Comparison of ENCODE assay signal across 8 cellular contexts in the genomic region with DNA sequence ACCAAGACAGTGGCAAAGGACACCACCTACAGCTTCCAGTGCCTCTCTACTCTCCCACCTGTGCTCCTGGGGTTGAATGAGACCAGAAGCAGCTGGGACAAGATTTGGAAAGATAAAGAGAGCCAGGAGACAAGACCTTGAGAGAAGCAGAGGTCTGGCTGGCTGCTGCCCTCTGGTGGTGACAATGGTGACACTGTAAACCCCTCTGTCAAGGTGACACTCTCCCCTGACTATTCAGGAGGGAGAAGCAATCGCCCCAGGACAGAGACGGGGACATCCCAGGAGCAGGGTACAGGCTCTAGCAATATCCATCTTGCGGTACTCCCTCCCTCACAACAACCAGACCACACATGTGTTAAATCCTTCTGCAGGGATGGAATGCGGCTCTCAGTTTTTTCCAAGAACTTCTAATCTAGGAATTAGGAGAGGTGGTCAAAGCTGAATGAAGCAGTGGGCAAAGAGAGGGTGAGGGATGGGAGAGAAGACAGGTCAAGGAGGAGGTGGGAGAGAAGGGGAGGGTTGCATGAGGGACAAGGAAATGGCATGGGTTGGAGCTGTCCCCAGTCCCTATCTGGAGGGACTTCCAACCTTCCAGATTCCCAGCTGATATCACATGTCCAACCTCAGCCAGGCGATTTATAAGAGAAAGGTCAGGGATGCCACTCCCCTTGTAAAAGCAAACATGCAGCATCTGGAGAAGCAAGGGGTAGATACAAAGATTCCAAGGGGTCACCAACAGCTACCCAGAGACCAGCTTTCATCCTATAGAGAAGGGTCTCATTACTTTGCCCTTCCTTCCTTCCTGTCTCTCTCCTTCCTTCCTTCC. TPM values are rescaled to one million over a fixed set of nuclear protein-coding genes. Genes with fewer than 3 reads are reported as not detected.
DNase-seq lines count a peak whose midpoint lies in the region; ATAC-seq and TF ChIP-seq lines count a peak whose summit lies in the region.

No MANE protein-coding gene starts in this region.

- 36 to 39% methylated on average over 5 of the region's 5 CpGs for WGBS in testis, 2 donors

- H3K27me3 ChIP-seq in neutrophil = peaks cover 45% of the 10 kb centered on the region
- no peaks in the 10 kb centered on the region for H3K27me3 ChIP-seq in testis

- H3K27ac ChIP-seq in neutrophil (peak overlapping the region; percentile 66), testis (no peak overlapping the region)

- peaks cover 72 to 80% of the 10 kb centered on the region in 2 experiments for H3K4me1 ChIP-seq in neutrophil (ENCODE audit: control insufficient read depth in 1 of 2, insufficient read depth in 1 of 2, low read depth in 1 of 2, low read length in 1 of 2)
- peaks cover 10% of the 10 kb centered on the region for H3K4me1 ChIP-seq in testis

- peaks cover 52% of the 10 kb centered on the region for H3K36me3 ChIP-seq in neutrophil
- no peaks in the 10 kb centered on the region for H3K36me3 ChIP-seq in testis (ENCODE audit: low read depth, missing control alignments)

- TF ChIP-seq EP300 in Ishikawa (IDR thresholded peaks at IDR 0.05; ENCODE audit: borderline replicate concordance) = no peak

- TF ChIP-seq POLR2A in testis (IDR thresholded peaks at IDR 0.05) = no peak

- intact Hi-C loops in testis (cut with DNase I; ENCODE audit: low total_unique reads) = no loop called here

- TF ChIP-seq CTCF in neutrophil (IDR thresholded peaks at IDR 0.05) (peak; percentile 81), testis (IDR thresholded peaks at IDR 0.05) (peak; percentile 53 to 71 (median 57))

- H3K4me3 ChIP-seq in neutrophil (ENCODE audit: low read depth in 1 of 2, low read length in 1 of 2) (peak overlapping the region; percentile 27 to 94), testis (no peak overlapping the region)

- peak; percentile 84 for DNase-seq in DMS 273 (lab: John Stamatoyannopoulos, UW; ENCODE audit: unreplicated experiment)
- DNase-seq in RPMI7951 (ENCODE audit: low read depth) = peak; percentile 55
- DNase-seq in activated T-helper 1 cell treated with Interleukin-2 at 50 U/mL for 16 hours (ENCODE audit: low read depth) = peak; percentile 60
- peak; percentile 68 for DNase-seq in fibroblast of peridontal ligament (ENCODE audit: extremely low read depth)
- DNase-seq in testis = peak; percentile 74

- ATAC-seq in GM19324 (IDR thresholded peaks at IDR 0.05; ENCODE audit: low FRiP score, unreplicated experiment) = no peak

- H3K9me3 ChIP-seq in neutrophil (no peaks in the 10 kb centered on the region), testis (no peaks in the 10 kb centered on the region)

- peak; percentile 82 for TF ChIP-seq RAD21 in Ishikawa (IDR thresholded peaks at IDR 0.05; ENCODE audit: low read depth)

TF ChIP-seq in Ishikawa, 13 proteins besides CTCF, POLR2A, EP300 and RAD21:
- TF ChIP-seq NFIC (IDR thresholded peaks at IDR 0.05) (no peak), TEAD4 (IDR thresholded peaks at IDR 0.05) (no peak), EGR1 (IDR thresholded peaks at IDR 0.05) (no peak), MAX (IDR thresholded peaks at IDR 0.05) (no peak), ZBTB7A (IDR thresholded peaks at IDR 0.05; ENCODE audit: low read depth) (no peak), TCF12 (IDR thresholded peaks at IDR 0.05; ENCODE audit: low read depth) (no peak), CEBPB (IDR thresholded peaks at IDR 0.05) (no peak), YY1 (IDR thresholded peaks at IDR 0.05; ENCODE audit: low read depth) (no peak), FOXM1 (IDR thresholded peaks at IDR 0.05; ENCODE audit: borderline replicate concordance, low read depth) (no peak), TAF1 (IDR thresholded peaks at IDR 0.05; ENCODE audit: low read depth) (no peak), CREB1 (IDR thresholded peaks at IDR 0.05; ENCODE audit: low read depth) (no peak)
- TF ChIP-seq, protein P1, sequence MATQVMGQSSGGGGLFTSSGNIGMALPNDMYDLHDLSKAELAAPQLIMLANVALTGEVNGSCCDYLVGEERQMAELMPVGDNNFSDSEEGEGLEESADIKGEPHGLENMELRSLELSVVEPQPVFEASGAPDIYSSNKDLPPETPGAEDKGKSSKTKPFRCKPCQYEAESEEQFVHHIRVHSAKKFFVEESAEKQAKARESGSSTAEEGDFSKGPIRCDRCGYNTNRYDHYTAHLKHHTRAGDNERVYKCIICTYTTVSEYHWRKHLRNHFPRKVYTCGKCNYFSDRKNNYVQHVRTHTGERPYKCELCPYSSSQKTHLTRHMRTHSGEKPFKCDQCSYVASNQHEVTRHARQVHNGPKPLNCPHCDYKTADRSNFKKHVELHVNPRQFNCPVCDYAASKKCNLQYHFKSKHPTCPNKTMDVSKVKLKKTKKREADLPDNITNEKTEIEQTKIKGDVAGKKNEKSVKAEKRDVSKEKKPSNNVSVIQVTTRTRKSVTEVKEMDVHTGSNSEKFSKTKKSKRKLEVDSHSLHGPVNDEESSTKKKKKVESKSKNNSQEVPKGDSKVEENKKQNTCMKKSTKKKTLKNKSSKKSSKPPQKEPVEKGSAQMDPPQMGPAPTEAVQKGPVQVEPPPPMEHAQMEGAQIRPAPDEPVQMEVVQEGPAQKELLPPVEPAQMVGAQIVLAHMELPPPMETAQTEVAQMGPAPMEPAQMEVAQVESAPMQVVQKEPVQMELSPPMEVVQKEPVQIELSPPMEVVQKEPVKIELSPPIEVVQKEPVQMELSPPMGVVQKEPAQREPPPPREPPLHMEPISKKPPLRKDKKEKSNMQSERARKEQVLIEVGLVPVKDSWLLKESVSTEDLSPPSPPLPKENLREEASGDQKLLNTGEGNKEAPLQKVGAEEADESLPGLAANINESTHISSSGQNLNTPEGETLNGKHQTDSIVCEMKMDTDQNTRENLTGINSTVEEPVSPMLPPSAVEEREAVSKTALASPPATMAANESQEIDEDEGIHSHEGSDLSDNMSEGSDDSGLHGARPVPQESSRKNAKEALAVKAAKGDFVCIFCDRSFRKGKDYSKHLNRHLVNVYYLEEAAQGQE (IDR thresholded peaks at IDR 0.05; ENCODE audit: low read depth) = no peak
- TF ChIP-seq, protein P2, sequence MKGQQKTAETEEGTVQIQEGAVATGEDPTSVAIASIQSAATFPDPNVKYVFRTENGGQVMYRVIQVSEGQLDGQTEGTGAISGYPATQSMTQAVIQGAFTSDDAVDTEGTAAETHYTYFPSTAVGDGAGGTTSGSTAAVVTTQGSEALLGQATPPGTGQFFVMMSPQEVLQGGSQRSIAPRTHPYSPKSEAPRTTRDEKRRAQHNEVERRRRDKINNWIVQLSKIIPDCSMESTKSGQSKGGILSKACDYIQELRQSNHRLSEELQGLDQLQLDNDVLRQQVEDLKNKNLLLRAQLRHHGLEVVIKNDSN (IDR thresholded peaks at IDR 0.05) = no peak

RNA-seq across cellular contexts. Expression of gene PHOSPHO1, which starts 2.9 kb away (rescaled TPM):
- 0.48 TPM in 1 of 2 replicates, not detected in the other for total RNA-seq in RPMI7951 (2014; rRNA removed; shearing (Covaris generic))
- 100 to 1,000 TPM in 1 of 2 donors, 10 to 100 TPM in 1; 35.4 to 138 TPM for total RNA-seq in testis
- polyA plus RNA-seq in testis (ENCODE audit: insufficient read depth, low read depth, low replicate concordance) = 99.5 TPM

RNA-seq across cellular contexts. Expression of gene ABI3, which starts 17.1 kb away (rescaled TPM):
- total RNA-seq in RPMI7951 (2014; rRNA removed; shearing (Covaris generic)) = 0.10 and 0.24 TPM in 2 replicates
- total RNA-seq in testis = 1 to 10 TPM in 1 of 2 donors, under 1 TPM in 1; 0.87 to 2.2 TPM
- 3.9 TPM for polyA plus RNA-seq in testis (ENCODE audit: insufficient read depth, low read depth, low replicate concordance)

RNA-seq across cellular contexts. Expression of gene GNGT2, which starts 17.3 kb away (rescaled TPM):
- total RNA-seq in RPMI7951 (2014; rRNA removed; shearing (Covaris generic)) = 0.60 TPM in 1 of 2 replicates, not detected in the other
- total RNA-seq in testis = under 1 TPM in 1 of 2 donors, not detected in 1; 0.68 TPM
- polyA plus RNA-seq in testis (ENCODE audit: insufficient read depth, low read depth, low replicate concordance) = 2.2 TPM

Comparison
In these comparisons a context has a peak if more than half of its experiments do, and no peak if none do; other contexts are left out.
1. H3K4me3 ChIP-seq: peak in neutrophil (2 of 2); none in testis (0 of 2).
2. RNA of gene PHOSPHO1, which starts 2.9 kb away (total RNA-seq): 35.4 to 138 TPM in testis; 0.48 TPM in RPMI7951; every median in the first group is over 10 times any median in the second.
3. Peak in every context shown above with its lines, with median percentiles within 50 percentile points of each other: DNase-seq.